ENCODE assay signal across 28 cellular contexts in the genomic region with DNA sequence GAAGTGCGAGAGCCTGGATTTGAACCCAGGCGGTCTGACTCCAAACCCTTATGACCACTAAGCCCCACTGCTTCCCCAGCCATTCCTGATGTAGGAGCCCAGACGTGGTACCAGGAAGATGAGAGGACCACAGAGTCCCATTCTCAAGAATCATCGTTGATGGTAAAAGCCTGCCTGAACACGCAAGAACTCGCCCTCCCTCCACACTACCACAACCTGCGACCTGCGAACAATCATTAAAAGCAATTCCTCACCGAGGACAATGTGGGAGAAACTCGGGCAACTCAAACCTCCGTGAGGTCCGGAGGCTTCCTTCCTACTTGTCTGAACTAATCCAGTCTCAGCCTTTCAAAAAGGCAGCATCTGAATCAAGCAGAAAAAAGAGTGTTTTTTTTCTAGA. TPM values are rescaled to one million over a fixed set of nuclear protein-coding genes. Genes with fewer than 3 reads are reported as not detected.
"Had no signal": no experiment of that assay in that cellular context is flagged by ENCODE, and none has a peak within 500 bp of the region (broad histone marks: within the 10 kb centered on the region; RNA-seq: fewer than 3 reads in every experiment).

No MANE protein-coding gene starts in this region.

- H3K9ac ChIP-seq: KMS-11 had no signal

- DNase-seq: activated B cell treated with CpG ODN at 0.5 μM for 24 hours; activated CD4-positive, alpha-beta memory T cell treated with anti-CD3 and anti-CD28 coated beads for 36 hours; activated CD4-positive, alpha-beta T cell treated with anti-CD3 and anti-CD28 coated beads for 1 hour; activated CD4-positive, alpha-beta T cell treated with anti-CD3 and anti-CD28 coated beads, Interleukin-2, amount 10 ng/mL, durations not matched to agents 24 days and 14 days; activated CD8-positive, alpha-beta memory T cell treated with anti-CD3 and anti-CD28 coated beads for 24 hours; activated effector memory CD4-positive, alpha-beta T cell treated with anti-CD3 and anti-CD28 coated beads, Interleukin-2, amount 50 U/mL, for 16 hours; activated naive CD4-positive, alpha-beta T cell treated with Interleukin-2 at 50 U/mL for 16 hours; activated naive CD8-positive, alpha-beta T cell treated with anti-CD3 and anti-CD28 coated beads, Interleukin-2, amount 50 U/mL, for 24 hours; activated T-cell treated with anti-CD3 and anti-CD28 coated beads, Interleukin-2, amount 50 U/mL, for 4 hours; amygdala; brain microvascular endothelial cell; caudate nucleus; MG63; MV-4-11; NCI-H1092 treated with DMSO at 0.1 percent for 48 hours; NCI-H1436; NCI-H1694 treated with DMSO at 0.1 percent for 48 hours; NCI-H2029 treated with DMSO at 0.1 percent for 48 hours; NCI-H446; NCI-H524; SHP77; T-helper 17 cell; T-helper 9 cell had no signal

- H3K27ac ChIP-seq: brain microvascular endothelial cell, KMS-11, RWPE1, SJSA1 had no signal

- H3K36me3 Mint-ChIP-seq: activated CD4-positive, alpha-beta memory T cell treated with anti-CD3 and anti-CD28 coated beads for 36 hours; activated naive CD4-positive, alpha-beta T cell treated with anti-CD3 and anti-CD28 coated beads, Interleukin-2, amount 50 U/mL, for 72 hours had no signal

- H3K9me3 ChIP-seq: MG63, Peyer's patch, SJSA1 had no signal

- H3K27me3 Mint-ChIP-seq: activated B cell treated with CpG ODN at 0.5 μM for 24 hours; activated CD4-positive, alpha-beta T cell treated with anti-CD3 and anti-CD28 coated beads, Interleukin-2, amount 10 ng/mL, durations not matched to agents 24 days and 14 days had no signal

- H3K4me3 Mint-ChIP-seq: activated B cell treated with CpG ODN at 0.5 μM for 24 hours; activated CD4-positive, alpha-beta memory T cell treated with anti-CD3 and anti-CD28 coated beads for 36 hours; activated CD4-positive, alpha-beta T cell treated with anti-CD3 and anti-CD28 coated beads, Interleukin-2, amount 10 ng/mL, durations not matched to agents 24 days and 14 days; activated naive CD8-positive, alpha-beta T cell treated with anti-CD3 and anti-CD28 coated beads, Interleukin-2, amount 50 U/mL, for 24 hours; activated T-cell treated with anti-CD3 and anti-CD28 coated beads, Interleukin-2, amount 50 U/mL, for 4 hours; T-helper 17 cell had no signal

- H3K27me3 ChIP-seq: brain microvascular endothelial cell, MG63, Peyer's patch, SJSA1 had no signal

- H3K27ac Mint-ChIP-seq: activated B cell treated with CpG ODN at 0.5 μM for 24 hours; activated CD4-positive, alpha-beta memory T cell treated with anti-CD3 and anti-CD28 coated beads for 36 hours; activated CD4-positive, alpha-beta T cell treated with anti-CD3 and anti-CD28 coated beads, Interleukin-2, amount 10 ng/mL, durations not matched to agents 24 days and 14 days; activated naive CD4-positive, alpha-beta T cell treated with anti-CD3 and anti-CD28 coated beads, Interleukin-2, amount 50 U/mL, for 72 hours; activated naive CD8-positive, alpha-beta T cell treated with anti-CD3 and anti-CD28 coated beads, Interleukin-2, amount 50 U/mL, for 24 hours; T-helper 17 cell had no signal

- H3K4me3 ChIP-seq: MG63, Peyer's patch, SJSA1 had no signal

- ATAC-seq: activated naive CD4-positive, alpha-beta T cell treated with anti-CD3 and anti-CD28 coated beads, Interleukin-2, amount 50 U/mL, for 72 hours; activated naive CD8-positive, alpha-beta T cell treated with anti-CD3 and anti-CD28 coated beads, Interleukin-2, amount 50 U/mL, for 24 hours; activated T-cell treated with anti-CD3 and anti-CD28 coated beads, Interleukin-2, amount 50 U/mL, for 4 hours; T-helper 17 cell had no signal

- H3K4me2 ChIP-seq: KMS-11 had no signal

- H3K9me3 Mint-ChIP-seq: activated B cell treated with CpG ODN at 0.5 μM for 24 hours; activated CD4-positive, alpha-beta memory T cell treated with anti-CD3 and anti-CD28 coated beads for 36 hours; activated naive CD8-positive, alpha-beta T cell treated with anti-CD3 and anti-CD28 coated beads, Interleukin-2, amount 50 U/mL, for 24 hours; activated T-cell treated with anti-CD3 and anti-CD28 coated beads, Interleukin-2, amount 50 U/mL, for 4 hours had no signal

- H3K4me1 Mint-ChIP-seq: activated B cell treated with CpG ODN at 0.5 μM for 24 hours, T-helper 17 cell had no signal

- H3K36me3 ChIP-seq: brain microvascular endothelial cell, MG63, Peyer's patch, SJSA1 had no signal

RNA-seq across cellular contexts. Expression of a gene that starts 10.3 kb away (rescaled TPM):
- total RNA-seq: activated B cell treated with CpG ODN at 0.5 μM for 24 hours, T-helper 17 cell had no signal
